Comparison of ENCODE assay signal across 19 cellular contexts in genomic region chr3:184726497-184726896, GRCh38.
"Had no signal": no experiment of that assay in that cellular context is flagged by ENCODE, and none has a peak within 500 bp of the region (broad histone marks: within the 10 kb centered on the region; RNA-seq: fewer than 3 reads in every experiment).

No MANE protein-coding gene starts in this region.

- DNase-seq: activated CD4-positive, alpha-beta T cell treated with anti-CD3 and anti-CD28 coated beads for 4 hours; activated CD8-positive, alpha-beta memory T cell treated with anti-CD3 and anti-CD28 coated beads, Interleukin-2, amount 50 U/mL, for 4 hours; activated gamma-delta T cell treated with Interleukin-2 at 50 U/mL for 16 hours; amniotic stem cell; cortex of kidney; effector CD8-positive, alpha-beta T cell; foreskin keratinocyte; kidney glomerular epithelial cell; lower lobe of right lung; mucosa of descending colon; natural killer cell; sigmoid colon; stimulated activated CD4-positive, alpha-beta T cell treated with anti-CD3 and anti-CD28 coated beads, Interleukin-1b, Interleukin-23, amount 100 ng/mL, for 48 hours; stimulated activated naive CD8-positive, alpha-beta T cell treated with anti-CD3 and anti-CD28 coated beads, Interleukin-15, amount 100 ng/mL, for 72 hours; SW 1271 had no signal

- H3K4me1 Mint-ChIP-seq: activated CD4-positive, alpha-beta memory T cell treated with anti-CD3 and anti-CD28 coated beads, Interleukin-2, amount 10 ng/mL, durations not matched to agents 7 days and 5 days; central memory CD8-positive, alpha-beta T cell; natural killer cell; stimulated activated naive CD8-positive, alpha-beta T cell treated with anti-CD3 and anti-CD28 coated beads, Interleukin-15, amount 100 ng/mL, for 72 hours had no signal

- ATAC-seq: natural killer cell had no signal

- H3K4me3 Mint-ChIP-seq: activated CD4-positive, alpha-beta memory T cell treated with anti-CD3 and anti-CD28 coated beads, Interleukin-2, amount 10 ng/mL, durations not matched to agents 7 days and 5 days; activated naive CD8-positive, alpha-beta T cell; central memory CD8-positive, alpha-beta T cell; natural killer cell; stimulated activated naive CD8-positive, alpha-beta T cell treated with anti-CD3 and anti-CD28 coated beads, Interleukin-15, amount 100 ng/mL, for 72 hours; WTC11 had no signal

- H3K4me3 ChIP-seq: lower lobe of right lung, mucosa of descending colon, sigmoid colon had no signal

- H3K36me3 Mint-ChIP-seq: activated naive CD8-positive, alpha-beta T cell; natural killer cell; WTC11 had no signal

- H3K4me1 ChIP-seq: foreskin keratinocyte had no signal

- H3K27ac Mint-ChIP-seq: activated CD4-positive, alpha-beta memory T cell treated with anti-CD3 and anti-CD28 coated beads, Interleukin-2, amount 10 ng/mL, durations not matched to agents 7 days and 5 days; activated naive CD8-positive, alpha-beta T cell; natural killer cell; stimulated activated naive CD8-positive, alpha-beta T cell treated with anti-CD3 and anti-CD28 coated beads, Interleukin-15, amount 100 ng/mL, for 72 hours; WTC11 had no signal

- H3K27me3 ChIP-seq: foreskin keratinocyte, sigmoid colon had no signal

- H3K9me3 ChIP-seq: lower lobe of right lung, mucosa of descending colon, sigmoid colon had no signal

- H3K36me3 ChIP-seq: lower lobe of right lung, sigmoid colon had no signal

- H3K9me3 Mint-ChIP-seq: activated CD4-positive, alpha-beta memory T cell treated with anti-CD3 and anti-CD28 coated beads, Interleukin-2, amount 10 ng/mL, durations not matched to agents 7 days and 5 days; central memory CD8-positive, alpha-beta T cell; natural killer cell; stimulated activated naive CD8-positive, alpha-beta T cell treated with anti-CD3 and anti-CD28 coated beads, Interleukin-15, amount 100 ng/mL, for 72 hours; WTC11 had no signal

- H3K27ac ChIP-seq: foreskin keratinocyte, lower lobe of right lung had no signal
